In the genomic region with DNA sequence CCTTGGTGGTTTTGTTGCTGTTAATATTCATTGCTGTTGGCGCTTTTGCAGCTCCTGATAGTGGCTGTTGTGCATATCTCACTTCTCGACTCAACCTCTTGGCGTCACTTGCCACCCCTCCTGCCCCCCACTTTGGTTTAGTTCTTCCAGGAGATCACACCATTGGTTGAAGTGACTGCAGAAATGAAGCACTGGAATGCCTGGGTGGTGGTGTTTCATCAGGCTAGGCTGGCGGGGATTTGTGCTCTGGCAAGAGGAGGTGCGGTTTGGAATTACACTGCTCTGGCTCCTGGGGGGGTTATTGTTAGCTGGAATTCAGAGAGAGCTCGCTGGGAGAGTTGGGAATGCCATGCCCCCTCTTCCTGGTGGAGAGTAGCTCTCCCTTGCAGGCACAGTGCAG, we compare ENCODE assay signal across 1 cellular context.
TF ChIP-seq lines count a peak whose summit lies in the region.

No MANE protein-coding gene starts in this region.

TF ChIP-seq in H1, 55 proteins besides CTCF, POLR2A, EP300 and RAD21 (continued from another document):
- no peak for TF ChIP-seq CHD7 (IDR thresholded peaks at IDR 0.05; ENCODE audit: insufficient replicate concordance, low read length)
- no peak for TF ChIP-seq HDAC2 (IDR thresholded peaks at IDR 0.05; ENCODE audit: borderline replicate concordance in 1 of 2, low read depth in 2 of 2, low read length in 2 of 2)
- TF ChIP-seq TAF1 (IDR thresholded peaks at IDR 0.05; ENCODE audit: low read depth, low read length): peak; percentile 54; the same call in 1 of the 2 replicates
- no peak for TF ChIP-seq GTF2F1 (IDR thresholded peaks at IDR 0.05; ENCODE audit: borderline replicate concordance, low read depth, low read length)
- TF ChIP-seq POLR2AphosphoS5 (IDR thresholded peaks at IDR 0.05; ENCODE audit: low read depth, low read length): no peak; the same call in 1 of the 2 replicates
- no peak for TF ChIP-seq CBX5 (IDR thresholded peaks at IDR 0.05; ENCODE audit: low read depth, low read length)
- peak; percentile 8; the same call in 1 of the 2 replicates for TF ChIP-seq SP1 (IDR thresholded peaks at IDR 0.05; ENCODE audit: low read depth, low read length)
- no peak for TF ChIP-seq TCF12 (IDR thresholded peaks at IDR 0.05; ENCODE audit: low read depth, low read length)
- TF ChIP-seq TAF7 (optimal IDR thresholded peaks at IDR 0.05; ENCODE audit: borderline replicate concordance, low read depth, low read length): no peak
- TF ChIP-seq KDM5A (IDR thresholded peaks at IDR 0.05; ENCODE audit: low read length): no peak
- no peak for TF ChIP-seq POU5F1 (IDR thresholded peaks at IDR 0.05; ENCODE audit: low read depth, low read length)
- TF ChIP-seq MAFK (IDR thresholded peaks at IDR 0.05; ENCODE audit: low read depth, low read length): no peak
- TF ChIP-seq BACH1 (IDR thresholded peaks at IDR 0.05; ENCODE audit: low read length): no peak
- TF ChIP-seq TBP (IDR thresholded peaks at IDR 0.05; ENCODE audit: low read depth, low read length): peak; percentile 53; the same call in 1 of the 2 replicates
- TF ChIP-seq RNF2 (IDR thresholded peaks at IDR 0.05; ENCODE audit: borderline replicate concordance, low read depth, low read length, missing control alignments, poor library complexity, severe bottlenecking): no peak
- no peak for TF ChIP-seq SAP30 (IDR thresholded peaks at IDR 0.05; ENCODE audit: insufficient read depth, insufficient replicate concordance, low read length)
- TF ChIP-seq CBX8 (IDR thresholded peaks at IDR 0.05; ENCODE audit: borderline replicate concordance, low read depth, low read length): no peak
- TF ChIP-seq JUN (IDR thresholded peaks at IDR 0.05; ENCODE audit: low read depth, low read length): no peak
- peak; percentile 79 for TF ChIP-seq CEBPB (IDR thresholded peaks at IDR 0.05; ENCODE audit: low read depth, low read length)
- peak; percentile 74 for TF ChIP-seq CREB1 (IDR thresholded peaks at IDR 0.05)
- no peak for TF ChIP-seq RFX5 (IDR thresholded peaks at IDR 0.05; ENCODE audit: borderline replicate concordance, low read depth, low read length)
- TF ChIP-seq SP4 (IDR thresholded peaks at IDR 0.05; ENCODE audit: low read length): no peak
- no peak for TF ChIP-seq RXRA (IDR thresholded peaks at IDR 0.05; ENCODE audit: insufficient read depth, low read depth, low read length)
- TF ChIP-seq PHF8 (conservative IDR thresholded peaks at IDR 0.05; ENCODE audit: low read depth, low read length): no peak
- 0 out of 4 replicates have a peak, but pooled peaks of 1 of the 2 experiments have one; percentile 67 for TF ChIP-seq SIN3A (conservative IDR thresholded peaks at IDR 0.05 in 1 of 2, IDR thresholded peaks at IDR 0.05 in 1 of 2; ENCODE audit: low read depth in 1 of 2, low read length in 2 of 2)
- TF ChIP-seq RBBP5 (IDR thresholded peaks at IDR 0.05; ENCODE audit: borderline replicate concordance, low read depth, low read length): no peak
- no peak for TF ChIP-seq YY1 (IDR thresholded peaks at IDR 0.05; ENCODE audit: low read depth, low read length)
- TF ChIP-seq BRCA1 (IDR thresholded peaks at IDR 0.05; ENCODE audit: low read depth, low read length): no peak
- no peak for TF ChIP-seq SIX5 (IDR thresholded peaks at IDR 0.05; ENCODE audit: low read depth, low read length)
- no peak for TF ChIP-seq NRF1 (IDR thresholded peaks at IDR 0.05; ENCODE audit: low read depth, low read length)
- TF ChIP-seq TEAD4 (IDR thresholded peaks at IDR 0.05; ENCODE audit: low read depth, low read length): peak; percentile 85
- TF ChIP-seq, protein P1, sequence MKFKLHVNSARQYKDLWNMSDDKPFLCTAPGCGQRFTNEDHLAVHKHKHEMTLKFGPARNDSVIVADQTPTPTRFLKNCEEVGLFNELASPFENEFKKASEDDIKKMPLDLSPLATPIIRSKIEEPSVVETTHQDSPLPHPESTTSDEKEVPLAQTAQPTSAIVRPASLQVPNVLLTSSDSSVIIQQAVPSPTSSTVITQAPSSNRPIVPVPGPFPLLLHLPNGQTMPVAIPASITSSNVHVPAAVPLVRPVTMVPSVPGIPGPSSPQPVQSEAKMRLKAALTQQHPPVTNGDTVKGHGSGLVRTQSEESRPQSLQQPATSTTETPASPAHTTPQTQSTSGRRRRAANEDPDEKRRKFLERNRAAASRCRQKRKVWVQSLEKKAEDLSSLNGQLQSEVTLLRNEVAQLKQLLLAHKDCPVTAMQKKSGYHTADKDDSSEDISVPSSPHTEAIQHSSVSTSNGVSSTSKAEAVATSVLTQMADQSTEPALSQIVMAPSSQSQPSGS (IDR thresholded peaks at IDR 0.05; ENCODE audit: low read length): peak; percentile 71; the same call in 1 of the 2 replicates
- TF ChIP-seq MAX (IDR thresholded peaks at IDR 0.05): no peak
- no peak for TF ChIP-seq JUND (IDR thresholded peaks at IDR 0.05; ENCODE audit: low read length)
- no peak for TF ChIP-seq GABPA (IDR thresholded peaks at IDR 0.05; ENCODE audit: borderline replicate concordance, insufficient read depth, low read length)
- no peak for TF ChIP-seq SP2 (IDR thresholded peaks at IDR 0.05; ENCODE audit: low read length)
- TF ChIP-seq KDM1A (IDR thresholded peaks at IDR 0.05; ENCODE audit: borderline replicate concordance, low read length): no peak
- TF ChIP-seq EGR1 (IDR thresholded peaks at IDR 0.05; ENCODE audit: borderline replicate concordance, low read depth, low read length): no peak
- no peak for TF ChIP-seq USF2 (IDR thresholded peaks at IDR 0.05; ENCODE audit: low read length)
- no peak for TF ChIP-seq SUZ12 (IDR thresholded peaks at IDR 0.05; ENCODE audit: low read length)
- TF ChIP-seq BCL11A (IDR thresholded peaks at IDR 0.05; ENCODE audit: low read depth in 2 of 2, low read length in 2 of 2): no peak
- peak; percentile 45 for TF ChIP-seq ASH2L (IDR thresholded peaks at IDR 0.05; ENCODE audit: low read length)
- TF ChIP-seq, protein P2, sequence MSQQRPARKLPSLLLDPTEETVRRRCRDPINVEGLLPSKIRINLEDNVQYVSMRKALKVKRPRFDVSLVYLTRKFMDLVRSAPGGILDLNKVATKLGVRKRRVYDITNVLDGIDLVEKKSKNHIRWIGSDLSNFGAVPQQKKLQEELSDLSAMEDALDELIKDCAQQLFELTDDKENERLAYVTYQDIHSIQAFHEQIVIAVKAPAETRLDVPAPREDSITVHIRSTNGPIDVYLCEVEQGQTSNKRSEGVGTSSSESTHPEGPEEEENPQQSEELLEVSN (IDR thresholded peaks at IDR 0.05): no peak
- TF ChIP-seq CHD1 (IDR thresholded peaks at IDR 0.05; ENCODE audit: low read depth, low read length): no peak
- no peak for TF ChIP-seq SRF (IDR thresholded peaks at IDR 0.05; ENCODE audit: low read depth, low read length)
- no peak for TF ChIP-seq NANOG (IDR thresholded peaks at IDR 0.05; ENCODE audit: insufficient read depth, low read depth, low read length, poor library complexity, severe bottlenecking)
- TF ChIP-seq ZNF274 (IDR thresholded peaks at IDR 0.05; ENCODE audit: borderline replicate concordance, extremely low read depth, low read length): no peak
- no peak for TF ChIP-seq CTBP2 (IDR thresholded peaks at IDR 0.05; ENCODE audit: borderline replicate concordance, insufficient read depth, insufficient read length, low read length)
- 0 out of 2 replicates have a peak, but pooled peaks have one; percentile 18 for TF ChIP-seq CHD2 (IDR thresholded peaks at IDR 0.05; ENCODE audit: low read length)
- TF ChIP-seq FOSL1 (IDR thresholded peaks at IDR 0.05; ENCODE audit: insufficient read depth, low read depth, low read length): no peak
TF ChIP-seq in H1: peak in this region for 10.
